Comparison of ENCODE assay signal across 10 cellular contexts in genomic region chr15:35206060-35206675, GRCh38.
DNase-seq lines count a peak whose midpoint lies in the region; ATAC-seq and TF ChIP-seq lines count a peak whose summit lies in the region.
"Had no signal": no experiment of that assay in that cellular context is flagged by ENCODE, and none has a peak within 500 bp of the region (broad histone marks: within the 10 kb centered on the region; RNA-seq: fewer than 3 reads in every experiment).

No MANE protein-coding gene starts in this region.

- H4K20me1 ChIP-seq in HCT116 (ENCODE audit: insufficient read depth): no peaks in the 10 kb centered on the region

- H3K9ac ChIP-seq in HCT116 (ENCODE audit: low read length): no peak overlapping the region

- H3K9me3 ChIP-seq in HCT116 (ENCODE audit: control insufficient read depth in 1 of 2, insufficient read depth in 1 of 2, low read depth in 1 of 2, low read length in 2 of 2): no peaks in the 10 kb centered on the region
- H3K9me3 ChIP-seq in SJCRH30 (replicated peaks): no peaks in the 10 kb centered on the region
- no peaks in the 10 kb centered on the region for H3K9me3 ChIP-seq in transverse colon

- RAD21 ChIA-PET in HCT116 (lab: Charles Lee; ENCODE audit: low non-redundant PET in 1 of 2, low total read pairs in 2 of 2, uncharacterized antibody in 2 of 2, unreplicated experiment in 2 of 2): no interaction called here

- TF ChIP-seq POLR2A in HCT116 (IDR thresholded peaks at IDR 0.05; ENCODE audit: borderline replicate concordance, extremely low read depth, insufficient read depth, insufficient read length) (no peak), transverse colon (IDR thresholded peaks at IDR 0.05) (no peak)

- no peaks in the 10 kb centered on the region for H3K9me2 ChIP-seq in HCT116 (ENCODE audit: insufficient read depth)

- no peaks in the 10 kb centered on the region for H3K36me3 Mint-ChIP-seq in T-cell

- in situ Hi-C loops in transverse colon (cut with MboI; ENCODE audit: low pct_ligation_motif_present in 1 of 4, low pct_unique_long_range_greater_than_20kb in 1 of 4, low sequenced_read_pairs in 3 of 4): no loop called here

- CTCF ChIA-PET in BJ (lab: Yijun Ruan, JAX) (no interaction called here), HCT116 (lab: Charles Lee) (no interaction called here), T-cell (lab: Charles Lee) (no interaction called here)

- WGBS in transverse colon (ENCODE audit: low coverage in 1 of 2), 2 donors: 91 to 92% methylated on average over 2 of the region's 2 CpGs

- DNase-seq in BJ (ENCODE audit: low read depth) (no peak), HCT116 (ENCODE audit: low read depth, low spot score) (peak; percentile 7), SJCRH30 (peak; percentile 6 to 57), foreskin melanocyte (peak; percentile 18), T-helper 9 cell (no peak), T-cell (no peak), transverse colon (no peak)
- DNase-seq: NCI-H1436 treated with DMSO at 0.1 percent for 48 hours, posterior cingulate gyrus had no signal

- no peak overlapping the region for H3K4me3 Mint-ChIP-seq in T-cell

- H3K4me1 Mint-ChIP-seq in T-cell: no peaks in the 10 kb centered on the region

- H3K4me3 ChIP-seq in BJ (ENCODE audit: low read depth, low read length) (no peak overlapping the region), HCT116 (replicated peaks in 1 of 2; ENCODE audit: low read depth in 1 of 2, low read length in 2 of 2) (no peak overlapping the region), SJCRH30 (no peak overlapping the region), transverse colon (no peak overlapping the region)

- TF ChIP-seq EP300 in transverse colon (IDR thresholded peaks at IDR 0.05; ENCODE audit: low read depth): no peak

- POLR2A ChIA-PET in BJ (lab: Charles Lee) (no interaction called here), HCT116 (lab: Charles Lee) (no interaction called here), T-cell (lab: Charles Lee) (no interaction called here)

- ATAC-seq in HCT116 (peak; percentile 64), HG03280 (IDR thresholded peaks at IDR 0.05; ENCODE audit: unreplicated experiment) (no peak), T-cell (replicated peaks in 1 of 4) (no peak)

- H3K4me1 ChIP-seq in HCT116 (ENCODE audit: control insufficient read depth in 1 of 2, insufficient read depth in 2 of 2, low read length in 2 of 2) (no peaks in the 10 kb centered on the region), SJCRH30 (no peaks in the 10 kb centered on the region), transverse colon (no peaks in the 10 kb centered on the region)

- no TSS peak for BruUV-seq in HCT116 (replicated peaks; lab: Mats Ljungman, UMichigan)

- H3K27ac Mint-ChIP-seq in T-cell: no peak overlapping the region

- H3K79me2 ChIP-seq in HCT116 (ENCODE audit: insufficient read depth, low read length): no peaks in the 10 kb centered on the region

- no peaks in the 10 kb centered on the region for H3K27me3 Mint-ChIP-seq in T-cell

- no peaks in the 10 kb centered on the region for H3K9me3 Mint-ChIP-seq in T-cell

- H3K36me3 ChIP-seq in BJ (ENCODE audit: control insufficient read depth, insufficient read depth, low read length) (no peaks in the 10 kb centered on the region), HCT116 (ENCODE audit: control insufficient read depth in 1 of 2, insufficient read depth in 2 of 2, low read length in 2 of 2) (no peaks in the 10 kb centered on the region), SJCRH30 (no peaks in the 10 kb centered on the region), transverse colon (no peaks in the 10 kb centered on the region)

- no peak overlapping the region for H3K4me2 ChIP-seq in HCT116 (ENCODE audit: low read length)

- H3K27me3 ChIP-seq in BJ (ENCODE audit: control insufficient read depth, insufficient read depth, low read length) (no peaks in the 10 kb centered on the region), HCT116 (ENCODE audit: insufficient read depth, low read length) (no peaks in the 10 kb centered on the region), SJCRH30 (0 out of 2 replicates have a peak, but pooled peaks cover 5% of the 10 kb centered on the region), transverse colon (no peaks in the 10 kb centered on the region)

- TF ChIP-seq CTCF in BJ (IDR thresholded peaks at IDR 0.05; ENCODE audit: insufficient read depth, low read depth, low read length) (peak; percentile 41), HCT116 (IDR thresholded peaks at IDR 0.05 in 2 of 3, conservative IDR thresholded peaks at IDR 0.05 in 1 of 3; ENCODE audit: borderline replicate concordance in 1 of 3, insufficient read depth in 1 of 3, low read depth in 2 of 3, low read length in 2 of 3) (peak in 2 of 3 experiments; percentile 64 to 67; a peak in 4 of 6 replicates), transverse colon (IDR thresholded peaks at IDR 0.05) (peak in 2 of 5 experiments; percentile 23 to 36)

- no peak overlapping the region for H3K27ac ChIP-seq in HCT116 (ENCODE audit: low read depth, low read length)
- no peak overlapping the region for H3K27ac ChIP-seq in SJCRH30
- no peak overlapping the region for H3K27ac ChIP-seq in transverse colon

- 0 out of 2 replicates have a peak, but pooled peaks have one; percentile 14 for TF ChIP-seq RAD21 in HCT116 (IDR thresholded peaks at IDR 0.05; ENCODE audit: low read depth)

- intact Hi-C loops in HCT116 (cut with micrococcal nuclease): no loop called here
- intact Hi-C loops in transverse colon (cut with DNase I; ENCODE audit: low total_unique reads): no loop called here

- H2AFZ ChIP-seq in HCT116 (ENCODE audit: low read depth, low read length, poor library complexity, severe bottlenecking): no peak overlapping the region

TF ChIP-seq in HCT116, 20 proteins besides CTCF, POLR2A, EP300 and RAD21:
- TF ChIP-seq JUND (IDR thresholded peaks at IDR 0.05) (no peak), ZFX (IDR thresholded peaks at IDR 0.05) (no peak), SRF (IDR thresholded peaks at IDR 0.05; ENCODE audit: low read depth) (no peak)

Comparison
In these comparisons a context has a peak if more than half of its experiments do, and no peak if none do; other contexts are left out.
1. DNase-seq: peak in HCT116 (single experiment), SJCRH30 (2 of 2) and foreskin melanocyte (single experiment); none in BJ (single experiment), T-helper 9 cell (single experiment), T-cell (0 of 34) and transverse colon (single experiment).